Comparison of ENCODE assay signal across 16 cellular contexts in the genomic region with DNA sequence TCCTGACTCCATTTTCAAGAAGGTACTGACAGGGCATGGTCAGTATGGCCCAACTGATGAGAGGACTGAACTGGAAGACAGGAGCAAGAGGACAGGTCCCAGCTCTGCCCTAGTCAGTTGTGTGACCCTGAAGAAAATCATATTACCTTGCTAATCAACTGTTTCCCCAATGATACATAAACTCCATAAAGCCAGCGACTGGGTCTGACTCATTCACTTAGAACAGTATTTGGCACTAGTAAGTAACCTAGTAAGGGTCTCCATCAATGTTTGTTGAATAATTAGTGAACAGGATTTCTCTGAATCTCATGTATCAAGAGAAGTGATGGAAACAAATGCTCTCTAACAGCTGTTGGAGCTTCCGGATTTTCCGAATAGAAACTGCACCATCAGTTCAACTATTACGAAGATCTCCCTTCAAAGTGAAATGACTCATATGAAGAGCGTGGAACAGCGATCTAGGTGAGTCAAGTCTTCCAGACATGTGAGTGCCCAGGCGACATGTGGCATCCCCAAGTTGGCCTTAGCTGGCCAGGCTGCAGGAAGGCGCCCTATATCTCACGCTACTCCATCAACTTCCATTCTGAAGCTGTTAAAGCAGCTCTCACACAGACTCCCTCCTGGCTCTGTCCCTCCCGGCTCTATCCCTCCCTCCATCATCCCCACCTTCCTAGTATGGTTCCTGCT.
DNase-seq lines count a peak whose midpoint lies in the region; ATAC-seq and TF ChIP-seq lines count a peak whose summit lies in the region.
"Had no signal": no experiment of that assay in that cellular context is flagged by ENCODE, and none has a peak within 500 bp of the region (broad histone marks: within the 10 kb centered on the region; RNA-seq: fewer than 3 reads in every experiment).

No MANE protein-coding gene starts in this region.

- ATAC-seq in esophagus mucosa (peak; percentile 13), mucosa of descending colon (no peak)
- peak; percentile 63 for ATAC-seq in stimulated activated effector memory CD8-positive, alpha-beta T cell treated with anti-CD3 and anti-CD28 coated beads, Interleukin-12 subunit alpha, Interleukin-12 subunit beta, amount 100 ng/mL, for 72 hours
- ATAC-seq: left cardiac atrium, T-helper 17 cell had no signal

- TF ChIP-seq CTCF in mucosa of descending colon (IDR thresholded peaks at IDR 0.05) = no peak

- DNase-seq in activated naive CD4-positive, alpha-beta T cell treated with Interleukin-2 at 50 U/mL for 16 hours = peak; percentile 5
- DNase-seq in activated naive CD4-positive, alpha-beta T cell treated with anti-CD3 and anti-CD28 coated beads, Interleukin-2, amount 50 U/mL, for 16 hours = no peak
- DNase-seq in RKO (ENCODE audit: low spot score) (peak; percentile 48), mucosa of descending colon (no peak), NCI-H2171 (lab: John Stamatoyannopoulos, UW) (no peak), HT-29 (ENCODE audit: low spot score) (no peak)
- no peak for DNase-seq in stimulated activated effector memory CD8-positive, alpha-beta T cell treated with anti-CD3 and anti-CD28 coated beads, Interleukin-12 subunit alpha, Interleukin-12 subunit beta, amount 100 ng/mL, for 72 hours (ENCODE audit: low spot score in 2 of 2)
- DNase-seq: activated CD4-positive, alpha-beta T cell treated with anti-CD3 and anti-CD28 coated beads, Interleukin-2, amount 10 ng/mL, durations not matched to agents 24 days and 14 days; aorta; left cardiac atrium; NCI-H510A treated with DMSO at 0.1 percent for 48 hours; T-helper 17 cell had no signal

- H3K27ac Mint-ChIP-seq in stimulated activated effector memory CD8-positive, alpha-beta T cell treated with anti-CD3 and anti-CD28 coated beads, Interleukin-12 subunit alpha, Interleukin-12 subunit beta, amount 100 ng/mL, for 72 hours = no peak overlapping the region
- H3K27ac Mint-ChIP-seq: activated CD4-positive, alpha-beta T cell treated with anti-CD3 and anti-CD28 coated beads, Interleukin-2, amount 10 ng/mL, durations not matched to agents 24 days and 14 days; activated T-helper 1 cell treated with anti-CD3 and anti-CD28 coated beads, Interleukin-12 subunit alpha, Interleukin-12 subunit beta, Interleukin-2, Interleukin-4 antibody, amounts not matched to agents 30 ng/mL and 10 ng/mL and 1 ng/mL, durations not matched to agents 14 hours and 24 hours and 36 hours; T-helper 17 cell had no signal

- intact Hi-C loops in mucosa of descending colon (cut with DNase I, micrococcal nuclease) = no loop called here

- no peaks in the 10 kb centered on the region for H3K9me3 ChIP-seq in mucosa of descending colon
- H3K9me3 ChIP-seq: esophagus muscularis mucosa, HAP-1 had no signal

- H3K4me1 Mint-ChIP-seq in stimulated activated effector memory CD8-positive, alpha-beta T cell treated with anti-CD3 and anti-CD28 coated beads, Interleukin-12 subunit alpha, Interleukin-12 subunit beta, amount 100 ng/mL, for 72 hours = no peaks in the 10 kb centered on the region
- H3K4me1 Mint-ChIP-seq: activated CD4-positive, alpha-beta T cell treated with anti-CD3 and anti-CD28 coated beads, Interleukin-2, amount 10 ng/mL, durations not matched to agents 24 days and 14 days; T-helper 17 cell had no signal

- H3K4me3 Mint-ChIP-seq in stimulated activated effector memory CD8-positive, alpha-beta T cell treated with anti-CD3 and anti-CD28 coated beads, Interleukin-12 subunit alpha, Interleukin-12 subunit beta, amount 100 ng/mL, for 72 hours = no peak overlapping the region
- H3K4me3 Mint-ChIP-seq: activated CD4-positive, alpha-beta T cell treated with anti-CD3 and anti-CD28 coated beads, Interleukin-2, amount 10 ng/mL, durations not matched to agents 24 days and 14 days; activated T-helper 1 cell treated with anti-CD3 and anti-CD28 coated beads, Interleukin-12 subunit alpha, Interleukin-12 subunit beta, Interleukin-2, Interleukin-4 antibody, amounts not matched to agents 30 ng/mL and 10 ng/mL and 1 ng/mL, durations not matched to agents 14 hours and 24 hours and 36 hours; T-helper 17 cell had no signal

- no peaks in the 10 kb centered on the region for H3K4me1 ChIP-seq in mucosa of descending colon (ENCODE audit: low read depth)
- H3K4me1 ChIP-seq: HAP-1 had no signal

- no peaks in the 10 kb centered on the region for H3K9me3 Mint-ChIP-seq in stimulated activated effector memory CD8-positive, alpha-beta T cell treated with anti-CD3 and anti-CD28 coated beads, Interleukin-12 subunit alpha, Interleukin-12 subunit beta, amount 100 ng/mL, for 72 hours
- H3K9me3 Mint-ChIP-seq: activated CD4-positive, alpha-beta T cell treated with anti-CD3 and anti-CD28 coated beads, Interleukin-2, amount 10 ng/mL, durations not matched to agents 24 days and 14 days; activated T-helper 1 cell treated with anti-CD3 and anti-CD28 coated beads, Interleukin-12 subunit alpha, Interleukin-12 subunit beta, Interleukin-2, Interleukin-4 antibody, amounts not matched to agents 30 ng/mL and 10 ng/mL and 1 ng/mL, durations not matched to agents 14 hours and 24 hours and 36 hours had no signal

- no peaks in the 10 kb centered on the region for H3K36me3 Mint-ChIP-seq in stimulated activated effector memory CD8-positive, alpha-beta T cell treated with anti-CD3 and anti-CD28 coated beads, Interleukin-12 subunit alpha, Interleukin-12 subunit beta, amount 100 ng/mL, for 72 hours

- no peaks in the 10 kb centered on the region for H3K36me3 ChIP-seq in mucosa of descending colon (ENCODE audit: low read depth)
- H3K36me3 ChIP-seq: esophagus muscularis mucosa, HAP-1 had no signal

- H3K4me3 ChIP-seq in mucosa of descending colon = no peak overlapping the region
- H3K4me3 ChIP-seq: esophagus muscularis mucosa, HAP-1 had no signal

Comparison
In these comparisons a context has a peak if more than half of its experiments do, and no peak if none do; other contexts are left out.
1. DNase-seq: peak in activated naive CD4-positive, alpha-beta T cell treated with Interleukin-2 at 50 U/mL for 16 hours (single experiment) and RKO (single experiment); none in activated naive CD4-positive, alpha-beta T cell treated with anti-CD3 and anti-CD28 coated beads, Interleukin-2, amount 50 U/mL, for 16 hours (single experiment), stimulated activated effector memory CD8-positive, alpha-beta T cell treated with anti-CD3 and anti-CD28 coated beads, Interleukin-12 subunit alpha, Interleukin-12 subunit beta, amount 100 ng/mL, for 72 hours (0 of 2), mucosa of descending colon (0 of 3), NCI-H2171 (single experiment) and HT-29 (single experiment).